Comparison of ENCODE assay signal across 8 cellular contexts in genomic region chr17:31489295-31490018, GRCh38.
DNase-seq lines count a peak whose midpoint lies in the region; ATAC-seq and TF ChIP-seq lines count a peak whose summit lies in the region.

No MANE protein-coding gene starts in this region.

- TF ChIP-seq CTCF in lower lobe of right lung (IDR thresholded peaks at IDR 0.05) (no peak), BE2C (IDR thresholded peaks at IDR 0.05; ENCODE audit: low read depth, low read length) (no peak)

- H3K9me3 ChIP-seq in lower lobe of right lung (no peaks in the 10 kb centered on the region), BE2C (no peaks in the 10 kb centered on the region)

- no peaks in the 10 kb centered on the region for H3K36me3 Mint-ChIP-seq in stimulated activated naive CD8-positive, alpha-beta T cell treated with anti-CD3 and anti-CD28 coated beads, Interleukin-15, Interleukin-2, amounts not matched to agents 100 ng/mL and 50 ng/mL, for 24 hours (ENCODE audit: low read depth)
- no peaks in the 10 kb centered on the region for H3K36me3 Mint-ChIP-seq in activated naive CD8-positive, alpha-beta T cell treated with anti-CD3 and anti-CD28 coated beads, Interleukin-2, amount 50 U/mL, for 24 hours (ENCODE audit: low read depth)

- H3K27ac Mint-ChIP-seq in stimulated activated naive CD8-positive, alpha-beta T cell treated with anti-CD3 and anti-CD28 coated beads, Interleukin-15, Interleukin-2, amounts not matched to agents 100 ng/mL and 50 ng/mL, for 24 hours = peak overlapping the region; percentile 86
- no peak overlapping the region for H3K27ac Mint-ChIP-seq in activated naive CD8-positive, alpha-beta T cell treated with anti-CD3 and anti-CD28 coated beads, Interleukin-2, amount 50 U/mL, for 24 hours

- peak overlapping the region; percentile 68 for H3K4me3 ChIP-seq in lower lobe of right lung
- H3K4me3 ChIP-seq in BE2C (ENCODE audit: low read depth, low read length) = no peak overlapping the region

- H3K27me3 ChIP-seq in lower lobe of right lung (ENCODE audit: low read depth) (peaks cover 11% of the 10 kb centered on the region), BE2C (peaks cover 5% of the 10 kb centered on the region; the same call in 1 of the 2 replicates)

- no peak for ATAC-seq in stimulated activated naive CD8-positive, alpha-beta T cell treated with anti-CD3 and anti-CD28 coated beads, Interleukin-15, Interleukin-2, amounts not matched to agents 100 U/mL and 50 U/mL, for 24 hours
- no peak for ATAC-seq in activated naive CD8-positive, alpha-beta T cell treated with anti-CD3 and anti-CD28 coated beads, Interleukin-2, amount 50 U/mL, for 24 hours
- ATAC-seq in lower lobe of right lung (peak; percentile 43 to 59), GM18520 (IDR thresholded peaks at IDR 0.05; ENCODE audit: unreplicated experiment) (no peak)

- no peaks in the 10 kb centered on the region for H3K9me3 Mint-ChIP-seq in stimulated activated naive CD8-positive, alpha-beta T cell treated with anti-CD3 and anti-CD28 coated beads, Interleukin-15, Interleukin-2, amounts not matched to agents 100 ng/mL and 50 ng/mL, for 24 hours
- no peaks in the 10 kb centered on the region for H3K9me3 Mint-ChIP-seq in activated naive CD8-positive, alpha-beta T cell treated with anti-CD3 and anti-CD28 coated beads, Interleukin-2, amount 50 U/mL, for 24 hours

- peak overlapping the region; percentile 89 for H3K27ac ChIP-seq in lower lobe of right lung

- H3K4me1 ChIP-seq in lower lobe of right lung (peaks cover 71% of the 10 kb centered on the region), BE2C (no peaks in the 10 kb centered on the region)

- H3K4me1 Mint-ChIP-seq in stimulated activated naive CD8-positive, alpha-beta T cell treated with anti-CD3 and anti-CD28 coated beads, Interleukin-15, Interleukin-2, amounts not matched to agents 100 ng/mL and 50 ng/mL, for 24 hours (ENCODE audit: low read depth) = peaks cover 67% of the 10 kb centered on the region
- peaks cover 65% of the 10 kb centered on the region for H3K4me1 Mint-ChIP-seq in activated naive CD8-positive, alpha-beta T cell treated with anti-CD3 and anti-CD28 coated beads, Interleukin-2, amount 50 U/mL, for 24 hours

- intact Hi-C loops in lower lobe of right lung (cut with DNase I) = no loop called here

- H3K36me3 ChIP-seq in lower lobe of right lung (no peaks in the 10 kb centered on the region), BE2C (no peaks in the 10 kb centered on the region)

- peak overlapping the region; percentile 90 for H3K4me3 Mint-ChIP-seq in stimulated activated naive CD8-positive, alpha-beta T cell treated with anti-CD3 and anti-CD28 coated beads, Interleukin-15, Interleukin-2, amounts not matched to agents 100 ng/mL and 50 ng/mL, for 24 hours
- H3K4me3 Mint-ChIP-seq in activated naive CD8-positive, alpha-beta T cell treated with anti-CD3 and anti-CD28 coated beads, Interleukin-2, amount 50 U/mL, for 24 hours = peak overlapping the region; percentile 81

- DNase-seq in stimulated activated naive CD8-positive, alpha-beta T cell treated with anti-CD3 and anti-CD28 coated beads, Interleukin-15, Interleukin-2, amounts not matched to agents 100 U/mL and 50 U/mL, for 24 hours = no peak
- no peak for DNase-seq in activated naive CD8-positive, alpha-beta T cell treated with anti-CD3 and anti-CD28 coated beads, Interleukin-2, amount 50 U/mL, for 24 hours
- DNase-seq in lower lobe of right lung (peak; percentile 78), NCI-H1105 treated with DMSO at 0.1 percent for 48 hours (lab: John Stamatoyannopoulos, UW) (no peak), BE2C (no peak)
- no peak for DNase-seq in activated effector memory CD4-positive, alpha-beta T cell treated with anti-CD3 and anti-CD28 coated beads, Interleukin-2, amount 50 U/mL, for 16 hours

- H3K27me3 Mint-ChIP-seq in stimulated activated naive CD8-positive, alpha-beta T cell treated with anti-CD3 and anti-CD28 coated beads, Interleukin-15, Interleukin-2, amounts not matched to agents 100 ng/mL and 50 ng/mL, for 24 hours = no peaks in the 10 kb centered on the region
- no peaks in the 10 kb centered on the region for H3K27me3 Mint-ChIP-seq in activated naive CD8-positive, alpha-beta T cell treated with anti-CD3 and anti-CD28 coated beads, Interleukin-2, amount 50 U/mL, for 24 hours

Comparison
In these comparisons a context has a peak if more than half of its experiments do, and no peak if none do; other contexts are left out.
1. ATAC-seq: peak in lower lobe of right lung (2 of 2); none in stimulated activated naive CD8-positive, alpha-beta T cell treated with anti-CD3 and anti-CD28 coated beads, Interleukin-15, Interleukin-2, amounts not matched to agents 100 U/mL and 50 U/mL, for 24 hours (single experiment), activated naive CD8-positive, alpha-beta T cell treated with anti-CD3 and anti-CD28 coated beads, Interleukin-2, amount 50 U/mL, for 24 hours (single experiment) and GM18520 (single experiment).